Comparison of ENCODE assay signal across 1 cellular context in genomic region chr7:139230774-139231512, GRCh38.
TF ChIP-seq lines count a peak whose summit lies in the region.

Gene UBN2, plus strand, starts transcription at chr7:139231237. Its CDS starts 248 bp downstream, at chr7:139231485.

TF ChIP-seq in HepG2, 621 proteins besides CTCF, POLR2A, EP300 and RAD21 (continued from another document and continues in another):
- TF ChIP-seq CENPX (CRISPR knock-in tag; IDR thresholded peaks at IDR 0.05) (no peak), DNMT1 (CRISPR knock-in tag; IDR thresholded peaks at IDR 0.05) (peak; percentile 65; the same call in 1 of the 2 replicates), ZNF484 (CRISPR knock-in tag; IDR thresholded peaks at IDR 0.05; ENCODE audit: borderline replicate concordance, low read depth) (no peak), ZNF567 (CRISPR knock-in tag; IDR thresholded peaks at IDR 0.05; ENCODE audit: borderline replicate concordance) (no peak), RFXAP (CRISPR knock-in tag; IDR thresholded peaks at IDR 0.05; ENCODE audit: borderline replicate concordance) (peak; percentile 69; the same call in 1 of the 2 replicates), MEIS1 (CRISPR knock-in tag; IDR thresholded peaks at IDR 0.05; ENCODE audit: borderline replicate concordance) (no peak), SUZ12 (IDR thresholded peaks at IDR 0.05; ENCODE audit: low read depth, low read length) (no peak), GATAD2A (CRISPR knock-in tag; IDR thresholded peaks at IDR 0.05) (peak; percentile 53), POLR2G (IDR thresholded peaks at IDR 0.05; ENCODE audit: low read depth, low read length) (peak; percentile 86), ZNF749 (CRISPR knock-in tag; IDR thresholded peaks at IDR 0.05; ENCODE audit: borderline replicate concordance) (peak; percentile 79; the same call in 1 of the 2 replicates), TMF1 (CRISPR knock-in tag; IDR thresholded peaks at IDR 0.05; ENCODE audit: low read depth) (peak; percentile 35; the same call in 1 of the 2 replicates), ZNF382 (CRISPR knock-in tag; IDR thresholded peaks at IDR 0.05; ENCODE audit: borderline replicate concordance) (no peak), ZNF362 (CRISPR knock-in tag; IDR thresholded peaks at IDR 0.05; ENCODE audit: borderline replicate concordance) (no peak), JDP2 (CRISPR knock-in tag; IDR thresholded peaks at IDR 0.05; ENCODE audit: borderline replicate concordance) (no peak), LBX2 (CRISPR knock-in tag; IDR thresholded peaks at IDR 0.05; ENCODE audit: borderline replicate concordance) (no peak), ZNF580 (CRISPR knock-in tag; IDR thresholded peaks at IDR 0.05; ENCODE audit: borderline replicate concordance, low read depth) (no peak; the same call in 1 of the 2 replicates), TP53 (CRISPR knock-in tag; conservative IDR thresholded peaks at IDR 0.05) (no peak), ELF4 (CRISPR knock-in tag; IDR thresholded peaks at IDR 0.05; ENCODE audit: borderline replicate concordance) (no peak), ZNF616 (CRISPR knock-in tag; IDR thresholded peaks at IDR 0.05; ENCODE audit: low read depth) (no peak), ZNF639 (CRISPR knock-in tag; conservative IDR thresholded peaks at IDR 0.05) (0 out of 2 replicates have a peak, but pooled peaks have one; percentile 68), NFE2L2 (IDR thresholded peaks at IDR 0.05; ENCODE audit: low read length) (no peak), FOXM1 (CRISPR knock-in tag; IDR thresholded peaks at IDR 0.05) (no peak), ZNF740 (CRISPR knock-in tag; IDR thresholded peaks at IDR 0.05) (0 out of 2 replicates have a peak, but pooled peaks have one; percentile 62), ZNF205 (CRISPR knock-in tag; IDR thresholded peaks at IDR 0.05) (no peak; the same call in 1 of the 2 replicates), SAP130 (CRISPR knock-in tag; IDR thresholded peaks at IDR 0.05; ENCODE audit: low read depth) (peak; percentile 99), CEBPG (CRISPR knock-in tag; IDR thresholded peaks at IDR 0.05) (peak; percentile 57; the same call in 1 of the 2 replicates), FOXO4 (CRISPR knock-in tag; conservative IDR thresholded peaks at IDR 0.05) (no peak), ZNF577 (CRISPR knock-in tag; IDR thresholded peaks at IDR 0.05; ENCODE audit: borderline replicate concordance, low read depth) (no peak), CSRNP1 (CRISPR knock-in tag; IDR thresholded peaks at IDR 0.05) (peak; percentile 65; the same call in 1 of the 2 replicates), ZBTB20 (CRISPR knock-in tag; IDR thresholded peaks at IDR 0.05; ENCODE audit: borderline replicate concordance, low read depth) (no peak), HNF4G (IDR thresholded peaks at IDR 0.05; ENCODE audit: borderline replicate concordance, low read depth, low read length) (peak; percentile 16; the same call in 1 of the 2 replicates), HNF4G (CRISPR knock-in tag; IDR thresholded peaks at IDR 0.05; ENCODE audit: borderline replicate concordance, low read depth) (0 out of 2 replicates have a peak, but pooled peaks have one; percentile 33), ZC3H4 (CRISPR knock-in tag; IDR thresholded peaks at IDR 0.05; ENCODE audit: borderline replicate concordance) (no peak), REPIN1 (CRISPR knock-in tag; IDR thresholded peaks at IDR 0.05; ENCODE audit: borderline replicate concordance, low read depth) (0 out of 2 replicates have a peak, but pooled peaks have one; percentile 46), GMEB1 (CRISPR knock-in tag; IDR thresholded peaks at IDR 0.05; ENCODE audit: borderline replicate concordance) (peak; percentile 92; the same call in 1 of the 2 replicates), ZNF446 (CRISPR knock-in tag; IDR thresholded peaks at IDR 0.05) (no peak; the same call in 1 of the 2 replicates), PBX3 (CRISPR knock-in tag; IDR thresholded peaks at IDR 0.05; ENCODE audit: borderline replicate concordance) (0 out of 2 replicates have a peak, but pooled peaks have one; percentile 61), ZC3H13 (CRISPR knock-in tag; IDR thresholded peaks at IDR 0.05) (no peak), TBX3 (IDR thresholded peaks at IDR 0.05; ENCODE audit: borderline replicate concordance) (no peak), PLRG1 (conservative IDR thresholded peaks at IDR 0.05) (no peak), YEATS4 (CRISPR knock-in tag; IDR thresholded peaks at IDR 0.05; ENCODE audit: borderline replicate concordance) (peak; percentile 92), ZSCAN30 (CRISPR knock-in tag; IDR thresholded peaks at IDR 0.05) (no peak), MIXL1 (CRISPR knock-in tag; IDR thresholded peaks at IDR 0.05) (peak; percentile 43), ZNF3 (CRISPR knock-in tag; IDR thresholded peaks at IDR 0.05) (no peak), HHEX (CRISPR knock-in tag; IDR thresholded peaks at IDR 0.05) (no peak), ZNF101 (CRISPR knock-in tag; IDR thresholded peaks at IDR 0.05; ENCODE audit: borderline replicate concordance, low read depth) (no peak), BCLAF1 (IDR thresholded peaks at IDR 0.05) (no peak), ZNF281 (CRISPR knock-in tag; IDR thresholded peaks at IDR 0.05; ENCODE audit: borderline replicate concordance) (no peak), NCOR1 (IDR thresholded peaks at IDR 0.05; ENCODE audit: borderline replicate concordance, low read length) (no peak; the same call in 1 of the 2 replicates), MED13 (CRISPR knock-in tag; IDR thresholded peaks at IDR 0.05) (peak; percentile 75), ATF1 (CRISPR knock-in tag; IDR thresholded peaks at IDR 0.05) (peak; percentile 79; the same call in 1 of the 2 replicates), JUNB (CRISPR knock-in tag; IDR thresholded peaks at IDR 0.05; ENCODE audit: borderline replicate concordance) (no peak), RORA (CRISPR knock-in tag; IDR thresholded peaks at IDR 0.05) (no peak)
